In genomic region chrX:135406428-135406827, GRCh38 we compare ENCODE assay signal across 1 cellular context. TPM values are rescaled to one million over a fixed set of nuclear protein-coding genes. Genes with fewer than 3 reads are reported as not detected.
"Had no signal": no experiment of that assay in that cellular context is flagged by ENCODE, and none has a peak within 500 bp of the region (broad histone marks: within the 10 kb centered on the region; RNA-seq: fewer than 3 reads in every experiment).

No MANE protein-coding gene starts in this region.

RNA-seq across cellular contexts. Expression of gene SMIM10L2A, which starts 15.3 kb away (rescaled TPM):
- total RNA-seq: fibroblast of villous mesenchyme had no signal
